ENCODE assay signal across 1 cellular context in the genomic region with DNA sequence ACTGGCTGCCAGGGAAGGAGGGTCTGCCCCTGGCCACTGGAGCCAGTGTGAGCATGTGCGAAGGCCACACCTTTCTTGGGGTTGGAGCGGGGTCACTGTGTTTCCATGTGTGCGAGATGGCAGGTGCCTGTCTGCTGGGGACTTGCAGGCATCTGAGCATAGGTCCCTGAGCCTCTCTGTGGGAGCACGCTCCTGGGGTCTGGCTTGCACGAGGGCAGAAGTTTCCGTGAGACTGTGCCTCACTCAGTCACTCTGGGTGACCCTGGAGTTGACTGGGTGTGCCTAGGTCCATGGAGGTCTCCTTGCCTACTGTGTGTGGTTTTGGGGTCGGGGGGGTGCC.
TF ChIP-seq lines count a peak whose summit lies in the region.

No MANE protein-coding gene starts in this region.

TF ChIP-seq in HEK293, 187 proteins besides CTCF, POLR2A, EP300 and RAD21 (continued from another document):
- TF ChIP-seq, protein P1, sequence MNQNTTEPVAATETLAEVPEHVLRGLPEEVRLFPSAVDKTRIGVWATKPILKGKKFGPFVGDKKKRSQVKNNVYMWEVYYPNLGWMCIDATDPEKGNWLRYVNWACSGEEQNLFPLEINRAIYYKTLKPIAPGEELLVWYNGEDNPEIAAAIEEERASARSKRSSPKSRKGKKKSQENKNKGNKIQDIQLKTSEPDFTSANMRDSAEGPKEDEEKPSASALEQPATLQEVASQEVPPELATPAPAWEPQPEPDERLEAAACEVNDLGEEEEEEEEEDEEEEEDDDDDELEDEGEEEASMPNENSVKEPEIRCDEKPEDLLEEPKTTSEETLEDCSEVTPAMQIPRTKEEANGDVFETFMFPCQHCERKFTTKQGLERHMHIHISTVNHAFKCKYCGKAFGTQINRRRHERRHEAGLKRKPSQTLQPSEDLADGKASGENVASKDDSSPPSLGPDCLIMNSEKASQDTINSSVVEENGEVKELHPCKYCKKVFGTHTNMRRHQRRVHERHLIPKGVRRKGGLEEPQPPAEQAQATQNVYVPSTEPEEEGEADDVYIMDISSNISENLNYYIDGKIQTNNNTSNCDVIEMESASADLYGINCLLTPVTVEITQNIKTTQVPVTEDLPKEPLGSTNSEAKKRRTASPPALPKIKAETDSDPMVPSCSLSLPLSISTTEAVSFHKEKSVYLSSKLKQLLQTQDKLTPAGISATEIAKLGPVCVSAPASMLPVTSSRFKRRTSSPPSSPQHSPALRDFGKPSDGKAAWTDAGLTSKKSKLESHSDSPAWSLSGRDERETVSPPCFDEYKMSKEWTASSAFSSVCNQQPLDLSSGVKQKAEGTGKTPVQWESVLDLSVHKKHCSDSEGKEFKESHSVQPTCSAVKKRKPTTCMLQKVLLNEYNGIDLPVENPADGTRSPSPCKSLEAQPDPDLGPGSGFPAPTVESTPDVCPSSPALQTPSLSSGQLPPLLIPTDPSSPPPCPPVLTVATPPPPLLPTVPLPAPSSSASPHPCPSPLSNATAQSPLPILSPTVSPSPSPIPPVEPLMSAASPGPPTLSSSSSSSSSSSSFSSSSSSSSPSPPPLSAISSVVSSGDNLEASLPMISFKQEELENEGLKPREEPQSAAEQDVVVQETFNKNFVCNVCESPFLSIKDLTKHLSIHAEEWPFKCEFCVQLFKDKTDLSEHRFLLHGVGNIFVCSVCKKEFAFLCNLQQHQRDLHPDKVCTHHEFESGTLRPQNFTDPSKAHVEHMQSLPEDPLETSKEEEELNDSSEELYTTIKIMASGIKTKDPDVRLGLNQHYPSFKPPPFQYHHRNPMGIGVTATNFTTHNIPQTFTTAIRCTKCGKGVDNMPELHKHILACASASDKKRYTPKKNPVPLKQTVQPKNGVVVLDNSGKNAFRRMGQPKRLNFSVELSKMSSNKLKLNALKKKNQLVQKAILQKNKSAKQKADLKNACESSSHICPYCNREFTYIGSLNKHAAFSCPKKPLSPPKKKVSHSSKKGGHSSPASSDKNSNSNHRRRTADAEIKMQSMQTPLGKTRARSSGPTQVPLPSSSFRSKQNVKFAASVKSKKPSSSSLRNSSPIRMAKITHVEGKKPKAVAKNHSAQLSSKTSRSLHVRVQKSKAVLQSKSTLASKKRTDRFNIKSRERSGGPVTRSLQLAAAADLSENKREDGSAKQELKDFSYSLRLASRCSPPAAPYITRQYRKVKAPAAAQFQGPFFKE (tag by site-specific recombination; IDR thresholded peaks at IDR 0.05; ENCODE audit: borderline replicate concordance) = 0 out of 2 replicates have a peak, but pooled peaks have one; percentile 59
- TF ChIP-seq ZIC2 (tag by site-specific recombination; IDR thresholded peaks at IDR 0.05) (peak; percentile 75; the same call in 1 of the 2 replicates), GLIS1 (tag by site-specific recombination; IDR thresholded peaks at IDR 0.05) (peak; percentile 84), ZNF792 (tag by site-specific recombination; IDR thresholded peaks at IDR 0.05) (no peak), GLIS2 (tag by site-specific recombination; IDR thresholded peaks at IDR 0.05) (peak; percentile 63)
